32 cellular contexts compared by ENCODE assay signal in genomic region chr7:5793361-5794072, GRCh38.
"Had no signal": no experiment of that assay in that cellular context is flagged by ENCODE, and none has a peak within 500 bp of the region (broad histone marks: within the 10 kb centered on the region; RNA-seq: fewer than 3 reads in every experiment).

No MANE protein-coding gene starts in this region.

- DNase-seq: activated effector memory CD4-positive, alpha-beta T cell treated with anti-CD3 and anti-CD28 coated beads, Interleukin-2, amount 50 U/mL, for 16 hours; activated effector memory CD4-positive, alpha-beta T cell treated with Interleukin-2 at 50 U/mL for 16 hours; activated gamma-delta T cell; activated gamma-delta T cell treated with Interleukin-2 at 50 U/mL for 16 hours; activated naive CD4-positive, alpha-beta T cell; activated naive CD4-positive, alpha-beta T cell treated with anti-CD3 and anti-CD28 coated beads for 36 hours; activated naive CD4-positive, alpha-beta T cell treated with anti-CD3 and anti-CD28 coated beads, Interleukin-2, amount 10 ng/mL, durations not matched to agents 7 days and 5 days; activated naive CD4-positive, alpha-beta T cell treated with Interleukin-2 at 50 U/mL for 16 hours; activated naive CD8-positive, alpha-beta T cell treated with anti-CD3 and anti-CD28 coated beads for 36 hours; activated naive CD8-positive, alpha-beta T cell treated with anti-CD3 and anti-CD28 coated beads, Interleukin-2, amount 10 ng/mL, durations not matched to agents 7 days and 5 days; activated naive CD8-positive, alpha-beta T cell treated with anti-CD3 and anti-CD28 coated beads, Interleukin-2, amount 50 U/mL, for 24 hours; activated T-cell treated with anti-CD3 and anti-CD28 coated beads, Interleukin-2, amount 50 U/mL, for 1 hour; activated T-cell treated with anti-CD3 and anti-CD28 coated beads, Interleukin-2, amount 50 U/mL, for 24 hours; activated T-cell treated with anti-CD3 and anti-CD28 coated beads, Interleukin-2, amount 50 U/mL, for 4 hours; activated T-cell treated with anti-CD3 and anti-CD28 coated beads, Interleukin-2, amount 50 U/mL, for 48 hours; activated T-cell treated with anti-CD3 and anti-CD28 coated beads, Interleukin-2, amount 50 U/mL, for 72 hours; adrenal gland; amniotic stem cell; amygdala; anterior cingulate cortex; aorta; body of pancreas; brain microvascular endothelial cell; central memory CD4-positive, alpha-beta T cell; cerebellar nuclear complex had no signal

- H3K9me3 ChIP-seq: adrenal gland, ascending aorta, body of pancreas, breast epithelium had no signal

- H3K4me3 ChIP-seq: adrenal gland, ascending aorta, body of pancreas, breast epithelium, cardiac muscle cell had no signal

- H3K27ac ChIP-seq: adrenal gland, ascending aorta, body of pancreas, brain microvascular endothelial cell, breast epithelium, cardiac muscle cell had no signal

- H3K4me1 ChIP-seq: adrenal gland, ascending aorta, body of pancreas, breast epithelium had no signal

- ATAC-seq: activated naive CD4-positive, alpha-beta T cell treated with anti-CD3 and anti-CD28 coated beads, Interleukin-2, amount 50 U/mL, for 72 hours; activated naive CD8-positive, alpha-beta T cell treated with anti-CD3 and anti-CD28 coated beads, Interleukin-2, amount 50 U/mL, for 24 hours; activated T-cell treated with anti-CD3 and anti-CD28 coated beads, Interleukin-2, amount 50 U/mL, for 4 hours; activated T-cell treated with anti-CD3 and anti-CD28 coated beads, Interleukin-2, amount 50 U/mL, for 72 hours; activated T-helper 17 cell treated with anti-CD3 and anti-CD28 coated beads, Interleukin-2, amount 50 U/mL, for 72 hours; body of pancreas had no signal

- FAIRE-seq: astrocyte, bronchial epithelial cell had no signal

- H3K27me3 ChIP-seq: adrenal gland, ascending aorta, body of pancreas, brain microvascular endothelial cell, breast epithelium, cardiac muscle cell had no signal

- H3K36me3 ChIP-seq: adrenal gland, ascending aorta, brain microvascular endothelial cell, breast epithelium, cardiac muscle cell had no signal
